Comparison of ENCODE assay signal across 16 cellular contexts in genomic region chr20:1576003-1576402, GRCh38. TPM values are rescaled to one million over a fixed set of nuclear protein-coding genes. Genes with fewer than 3 reads are reported as not detected.
DNase-seq lines count a peak whose midpoint lies in the region; ATAC-seq, FAIRE-seq and TF ChIP-seq lines count a peak whose summit lies in the region.
"Not testable (repeated sequence)": the region's sequence is repeated elsewhere in the genome, so short reads cannot be mapped to it uniquely, and the experiment has no call there.
"Had no signal": no experiment of that assay in that cellular context is flagged by ENCODE, and none has a peak within 500 bp of the region (broad histone marks: within the 10 kb centered on the region; RNA-seq: fewer than 3 reads in every experiment).

No MANE protein-coding gene starts in this region.

- not testable (repeated sequence) for TF ChIP-seq CTCF in keratinocyte (optimal IDR thresholded peaks at IDR 0.05 in 1 of 3, IDR thresholded peaks at IDR 0.05 in 1 of 3, conservative IDR thresholded peaks at IDR 0.05 in 1 of 3; ENCODE audit: extremely low read depth in 1 of 3, insufficient read depth in 2 of 3, low read length in 3 of 3)

- not testable (repeated sequence) for H3K4me1 Mint-ChIP-seq in T-helper 2 cell treated with Interferon-gamma antibody and Interleukin-4, amounts not matched to agents 5 μg/mL and 100 μg/mL, for 36 hours (ENCODE audit: low read depth)
- peaks cover 13% of the 10 kb centered on the region for H3K4me1 Mint-ChIP-seq in activated naive CD8-positive, alpha-beta T cell treated with anti-CD3 and anti-CD28 coated beads, Interleukin-2, amount 50 U/mL, for 24 hours

- not testable (repeated sequence) for H3K27me3 Mint-ChIP-seq in T-helper 2 cell treated with Interferon-gamma antibody and Interleukin-4, amounts not matched to agents 5 μg/mL and 100 μg/mL, for 36 hours (ENCODE audit: low read depth); activated naive CD8-positive, alpha-beta T cell treated with anti-CD3 and anti-CD28 coated beads, Interleukin-2, amount 50 U/mL, for 24 hours

- H3K4me3 Mint-ChIP-seq in T-helper 2 cell treated with Interferon-gamma antibody and Interleukin-4, amounts not matched to agents 5 μg/mL and 100 μg/mL, for 36 hours; activated naive CD8-positive, alpha-beta T cell treated with anti-CD3 and anti-CD28 coated beads, Interleukin-2, amount 50 U/mL, for 24 hours: not testable (repeated sequence)

- dilution Hi-C loops in keratinocyte (cut with MboI; ENCODE audit: extremely low pct_ligation_motif_present, low sequenced_read_pairs) = not testable (repeated sequence)

- H3K36me3 ChIP-seq in keratinocyte (ENCODE audit: control insufficient read depth in 2 of 2, extremely low read depth in 1 of 2, insufficient read depth in 2 of 2, low read length in 2 of 2) = not testable (repeated sequence)

- DNase-seq in M059J (ENCODE audit: low read depth) (peak; percentile 19), activated T-cell treated with anti-CD3 and anti-CD28 coated beads for 48 hours (ENCODE audit: low read depth) (peak; percentile 18), keratinocyte (ENCODE audit: low read depth, low spot score) (peak; percentile 41)
- peak; percentile 3 for DNase-seq in T-helper 2 cell treated with Interferon-gamma antibody and Interleukin-4, amounts not matched to agents 5 μg/mL and 100 μg/mL, for 36 hours (ENCODE audit: low spot score)
- DNase-seq in activated naive CD8-positive, alpha-beta T cell treated with anti-CD3 and anti-CD28 coated beads, Interleukin-2, amount 50 U/mL, for 24 hours = not testable (repeated sequence)
- peak; percentile 39 for DNase-seq in stimulated activated CD8-positive, alpha-beta memory T cell treated with anti-CD3 and anti-CD28 coated beads, Interleukin-4, amount 100 ng/mL, for 48 hours

- H3K9me3 Mint-ChIP-seq in T-helper 2 cell treated with Interferon-gamma antibody and Interleukin-4, amounts not matched to agents 5 μg/mL and 100 μg/mL, for 36 hours; activated naive CD8-positive, alpha-beta T cell treated with anti-CD3 and anti-CD28 coated beads, Interleukin-2, amount 50 U/mL, for 24 hours: not testable (repeated sequence)

- H3K27ac ChIP-seq in keratinocyte (ENCODE audit: control insufficient read depth, insufficient read depth, low read length) = peak overlapping the region; percentile 40

- not testable (repeated sequence) for H2AFZ ChIP-seq in keratinocyte (ENCODE audit: control insufficient read depth, low read length)

- not testable (repeated sequence) for H3K9me3 ChIP-seq in keratinocyte (ENCODE audit: control insufficient read depth, low read depth, low read length)

- H4K20me1 ChIP-seq in keratinocyte (ENCODE audit: control insufficient read depth, extremely low read depth, insufficient read depth, low read length) = not testable (repeated sequence)

- not testable (repeated sequence) for H3K4me3 ChIP-seq in keratinocyte (ENCODE audit: control insufficient read depth in 2 of 3, extremely low read depth in 1 of 3, insufficient read depth in 2 of 3, low read depth in 1 of 3, low read length in 3 of 3)

- not testable (repeated sequence) for H3K27me3 ChIP-seq in keratinocyte (ENCODE audit: control insufficient read depth, extremely low read depth, insufficient read depth, low read length)

- H3K4me2 ChIP-seq in keratinocyte (ENCODE audit: control insufficient read depth, extremely low read depth, insufficient read depth, low read depth, low read length) = not testable (repeated sequence)

- not testable (repeated sequence) for H3K36me3 Mint-ChIP-seq in T-helper 2 cell treated with Interferon-gamma antibody and Interleukin-4, amounts not matched to agents 5 μg/mL and 100 μg/mL, for 36 hours (ENCODE audit: low read depth); activated naive CD8-positive, alpha-beta T cell treated with anti-CD3 and anti-CD28 coated beads, Interleukin-2, amount 50 U/mL, for 24 hours (ENCODE audit: low read depth)

- not testable (repeated sequence) for H3K4me1 ChIP-seq in keratinocyte (ENCODE audit: control insufficient read depth, extremely low read depth, insufficient read depth, low read length)

- not testable (repeated sequence) for H3K79me2 ChIP-seq in keratinocyte (ENCODE audit: control insufficient read depth, insufficient read depth, low read length)

- H3K9ac ChIP-seq in keratinocyte (ENCODE audit: control insufficient read depth, extremely low read depth, insufficient read depth, low read length) = not testable (repeated sequence)

- not testable (repeated sequence) for H3K9me1 ChIP-seq in keratinocyte (ENCODE audit: control insufficient read depth, extremely low read depth, insufficient read depth, low read length)

- FAIRE-seq in keratinocyte (lab: Jason Lieb, UNC) = peak; percentile 91

- not testable (repeated sequence) for H3K27ac Mint-ChIP-seq in T-helper 2 cell treated with Interferon-gamma antibody and Interleukin-4, amounts not matched to agents 5 μg/mL and 100 μg/mL, for 36 hours; activated naive CD8-positive, alpha-beta T cell treated with anti-CD3 and anti-CD28 coated beads, Interleukin-2, amount 50 U/mL, for 24 hours

- ATAC-seq in activated naive CD8-positive, alpha-beta T cell treated with anti-CD3 and anti-CD28 coated beads, Interleukin-2, amount 50 U/mL, for 24 hours = peak; percentile 75
- ATAC-seq in esophagus mucosa = peak; percentile 82

RNA-seq across cellular contexts. Expression of gene SIRPD, which starts 18.5 kb away (rescaled TPM):
- not detected in 2 replicates for total RNA-seq in M059J (2014; rRNA removed; shearing (Covaris generic))
- total RNA-seq in esophagus mucosa = not detected
- not detected in 3 replicates for polyA plus RNA-seq in keratinocyte
- not detected for polyA plus RNA-seq in keratinocyte (2011; ENCODE audit: low read depth)
- not detected in 2 replicates for polyA plus RNA-seq in keratinocyte (2011; cell fraction: cytosol; rRNA removed)
- not detected in 2 replicates for polyA plus RNA-seq in keratinocyte (2011; cell fraction: nucleus; rRNA removed)
- polyA plus RNA-seq in keratinocyte (2012; ENCODE audit: low replicate concordance) = not detected in 2 replicates
- polyA minus RNA-seq in keratinocyte = not detected in 3 replicates
- polyA minus RNA-seq in keratinocyte (2011; cell fraction: cytosol; rRNA and poly(A)+ RNA removed) = not detected
- polyA minus RNA-seq in keratinocyte (2011; cell fraction: nucleus; rRNA and poly(A)+ RNA removed) = not detected in 2 replicates
- total RNA-seq: A172; Calu3; CD8-positive, alpha-beta memory T cell; G401; H7; Peyer's patch; Right ventricle myocardium inferior had no signal
- polyA plus RNA-seq: AG04450; CD8-positive, alpha-beta memory T cell; IgD-negative memory B cell had no signal

RNA-seq across cellular contexts. Expression of gene SIRPB1, which starts 43.8 kb away (rescaled TPM):
- 4.2 and 6.8 TPM in 2 replicates for total RNA-seq in M059J (2014; rRNA removed; shearing (Covaris generic))
- 3.5 TPM for total RNA-seq in esophagus mucosa
- polyA plus RNA-seq in keratinocyte = 0.06 TPM in 1 of 3 replicates, not detected in the others
- not detected for polyA plus RNA-seq in keratinocyte (2011; ENCODE audit: low read depth)
- polyA plus RNA-seq in keratinocyte (2011; cell fraction: cytosol; rRNA removed) = 0.06 TPM in 1 of 2 replicates, not detected in the other
- not detected in 2 replicates for polyA plus RNA-seq in keratinocyte (2011; cell fraction: nucleus; rRNA removed)
- 0.11 TPM in 1 of 2 replicates, not detected in the other for polyA plus RNA-seq in keratinocyte (2012; ENCODE audit: low replicate concordance)
- 11.7 TPM in 1 of 3 replicates, not detected in the others for polyA minus RNA-seq in keratinocyte
- polyA minus RNA-seq in keratinocyte (2011; cell fraction: cytosol; rRNA and poly(A)+ RNA removed) = not detected
- polyA minus RNA-seq in keratinocyte (2011; cell fraction: nucleus; rRNA and poly(A)+ RNA removed) = not detected in 2 replicates
- total RNA-seq: H7 had no signal
- polyA plus RNA-seq: AG04450 had no signal
